Comparison of ENCODE assay signal across 1 cellular context in the genomic region with DNA sequence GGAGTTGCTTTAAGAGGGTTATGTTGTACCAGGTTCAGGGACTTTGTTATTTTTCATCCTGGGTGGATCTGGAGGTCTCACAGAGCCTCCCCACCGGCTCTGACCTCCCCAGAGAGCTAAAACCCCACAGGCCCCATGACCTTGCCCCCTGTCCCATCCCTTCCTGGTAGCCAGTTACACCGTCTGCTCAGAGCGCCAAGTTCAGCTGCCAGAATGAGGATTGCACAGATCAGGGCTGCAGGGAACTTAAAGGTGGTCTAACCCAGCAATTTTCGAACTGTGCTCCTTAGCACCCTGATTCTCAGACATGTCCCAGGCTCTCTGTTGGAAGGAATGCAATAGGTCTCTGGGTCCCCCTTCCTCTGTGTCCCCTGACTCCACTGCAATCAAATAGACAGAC.
TF ChIP-seq lines count a peak whose summit lies in the region.

No MANE protein-coding gene starts in this region.

TF ChIP-seq in SK-N-SH, 30 proteins besides CTCF, POLR2A, EP300 and RAD21:
- no peak for TF ChIP-seq RXRA (IDR thresholded peaks at IDR 0.05; ENCODE audit: borderline replicate concordance, low read depth)
- TF ChIP-seq, protein P1, sequence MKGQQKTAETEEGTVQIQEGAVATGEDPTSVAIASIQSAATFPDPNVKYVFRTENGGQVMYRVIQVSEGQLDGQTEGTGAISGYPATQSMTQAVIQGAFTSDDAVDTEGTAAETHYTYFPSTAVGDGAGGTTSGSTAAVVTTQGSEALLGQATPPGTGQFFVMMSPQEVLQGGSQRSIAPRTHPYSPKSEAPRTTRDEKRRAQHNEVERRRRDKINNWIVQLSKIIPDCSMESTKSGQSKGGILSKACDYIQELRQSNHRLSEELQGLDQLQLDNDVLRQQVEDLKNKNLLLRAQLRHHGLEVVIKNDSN (IDR thresholded peaks at IDR 0.05; ENCODE audit: borderline replicate concordance, low read depth) = no peak
- no peak for TF ChIP-seq TCF12 (IDR thresholded peaks at IDR 0.05)
- TF ChIP-seq, protein P2, sequence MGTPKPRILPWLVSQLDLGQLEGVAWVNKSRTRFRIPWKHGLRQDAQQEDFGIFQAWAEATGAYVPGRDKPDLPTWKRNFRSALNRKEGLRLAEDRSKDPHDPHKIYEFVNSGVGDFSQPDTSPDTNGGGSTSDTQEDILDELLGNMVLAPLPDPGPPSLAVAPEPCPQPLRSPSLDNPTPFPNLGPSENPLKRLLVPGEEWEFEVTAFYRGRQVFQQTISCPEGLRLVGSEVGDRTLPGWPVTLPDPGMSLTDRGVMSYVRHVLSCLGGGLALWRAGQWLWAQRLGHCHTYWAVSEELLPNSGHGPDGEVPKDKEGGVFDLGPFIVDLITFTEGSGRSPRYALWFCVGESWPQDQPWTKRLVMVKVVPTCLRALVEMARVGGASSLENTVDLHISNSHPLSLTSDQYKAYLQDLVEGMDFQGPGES (IDR thresholded peaks at IDR 0.05; ENCODE audit: low read depth, low read length) = no peak
- TF ChIP-seq, protein P3, sequence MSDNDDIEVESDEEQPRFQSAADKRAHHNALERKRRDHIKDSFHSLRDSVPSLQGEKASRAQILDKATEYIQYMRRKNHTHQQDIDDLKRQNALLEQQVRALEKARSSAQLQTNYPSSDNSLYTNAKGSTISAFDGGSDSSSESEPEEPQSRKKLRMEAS (IDR thresholded peaks at IDR 0.05; ENCODE audit: low read depth) = no peak
- TF ChIP-seq, protein P4, sequence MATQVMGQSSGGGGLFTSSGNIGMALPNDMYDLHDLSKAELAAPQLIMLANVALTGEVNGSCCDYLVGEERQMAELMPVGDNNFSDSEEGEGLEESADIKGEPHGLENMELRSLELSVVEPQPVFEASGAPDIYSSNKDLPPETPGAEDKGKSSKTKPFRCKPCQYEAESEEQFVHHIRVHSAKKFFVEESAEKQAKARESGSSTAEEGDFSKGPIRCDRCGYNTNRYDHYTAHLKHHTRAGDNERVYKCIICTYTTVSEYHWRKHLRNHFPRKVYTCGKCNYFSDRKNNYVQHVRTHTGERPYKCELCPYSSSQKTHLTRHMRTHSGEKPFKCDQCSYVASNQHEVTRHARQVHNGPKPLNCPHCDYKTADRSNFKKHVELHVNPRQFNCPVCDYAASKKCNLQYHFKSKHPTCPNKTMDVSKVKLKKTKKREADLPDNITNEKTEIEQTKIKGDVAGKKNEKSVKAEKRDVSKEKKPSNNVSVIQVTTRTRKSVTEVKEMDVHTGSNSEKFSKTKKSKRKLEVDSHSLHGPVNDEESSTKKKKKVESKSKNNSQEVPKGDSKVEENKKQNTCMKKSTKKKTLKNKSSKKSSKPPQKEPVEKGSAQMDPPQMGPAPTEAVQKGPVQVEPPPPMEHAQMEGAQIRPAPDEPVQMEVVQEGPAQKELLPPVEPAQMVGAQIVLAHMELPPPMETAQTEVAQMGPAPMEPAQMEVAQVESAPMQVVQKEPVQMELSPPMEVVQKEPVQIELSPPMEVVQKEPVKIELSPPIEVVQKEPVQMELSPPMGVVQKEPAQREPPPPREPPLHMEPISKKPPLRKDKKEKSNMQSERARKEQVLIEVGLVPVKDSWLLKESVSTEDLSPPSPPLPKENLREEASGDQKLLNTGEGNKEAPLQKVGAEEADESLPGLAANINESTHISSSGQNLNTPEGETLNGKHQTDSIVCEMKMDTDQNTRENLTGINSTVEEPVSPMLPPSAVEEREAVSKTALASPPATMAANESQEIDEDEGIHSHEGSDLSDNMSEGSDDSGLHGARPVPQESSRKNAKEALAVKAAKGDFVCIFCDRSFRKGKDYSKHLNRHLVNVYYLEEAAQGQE (IDR thresholded peaks at IDR 0.05; ENCODE audit: low read depth, low read length) = no peak
- no peak for TF ChIP-seq NRF1 (IDR thresholded peaks at IDR 0.05; ENCODE audit: low read depth, low read length)
- TF ChIP-seq, protein P5, sequence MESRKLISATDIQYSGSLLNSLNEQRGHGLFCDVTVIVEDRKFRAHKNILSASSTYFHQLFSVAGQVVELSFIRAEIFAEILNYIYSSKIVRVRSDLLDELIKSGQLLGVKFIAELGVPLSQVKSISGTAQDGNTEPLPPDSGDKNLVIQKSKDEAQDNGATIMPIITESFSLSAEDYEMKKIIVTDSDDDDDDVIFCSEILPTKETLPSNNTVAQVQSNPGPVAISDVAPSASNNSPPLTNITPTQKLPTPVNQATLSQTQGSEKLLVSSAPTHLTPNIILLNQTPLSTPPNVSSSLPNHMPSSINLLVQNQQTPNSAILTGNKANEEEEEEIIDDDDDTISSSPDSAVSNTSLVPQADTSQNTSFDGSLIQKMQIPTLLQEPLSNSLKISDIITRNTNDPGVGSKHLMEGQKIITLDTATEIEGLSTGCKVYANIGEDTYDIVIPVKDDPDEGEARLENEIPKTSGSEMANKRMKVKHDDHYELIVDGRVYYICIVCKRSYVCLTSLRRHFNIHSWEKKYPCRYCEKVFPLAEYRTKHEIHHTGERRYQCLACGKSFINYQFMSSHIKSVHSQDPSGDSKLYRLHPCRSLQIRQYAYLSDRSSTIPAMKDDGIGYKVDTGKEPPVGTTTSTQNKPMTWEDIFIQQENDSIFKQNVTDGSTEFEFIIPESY (IDR thresholded peaks at IDR 0.05; ENCODE audit: borderline replicate concordance, low read depth) = no peak
- TF ChIP-seq JUND (IDR thresholded peaks at IDR 0.05) = no peak
- no peak for TF ChIP-seq EZH2phosphoT487 (IDR thresholded peaks at IDR 0.05; ENCODE audit: borderline replicate concordance, low read depth)
TF ChIP-seq in SK-N-SH: peak in this region for 0.
